In genomic region chr14:51525705-51526104, GRCh38 we compare ENCODE assay signal across 21 cellular contexts.
DNase-seq lines count a peak whose midpoint lies in the region; TF ChIP-seq lines count a peak whose summit lies in the region.
"Had no signal": no experiment of that assay in that cellular context is flagged by ENCODE, and none has a peak within 500 bp of the region (broad histone marks: within the 10 kb centered on the region; RNA-seq: fewer than 3 reads in every experiment).

No MANE protein-coding gene starts in this region.

- no peak overlapping the region for H3K4me3 Mint-ChIP-seq in HFFc6
- H3K4me3 Mint-ChIP-seq in activated CD4-positive, alpha-beta memory T cell treated with anti-CD3 and anti-CD28 coated beads for 36 hours = no peak overlapping the region
- H3K4me3 Mint-ChIP-seq: CD4-positive, CD25-positive, alpha-beta regulatory T cell; GM23338 had no signal

- no peak overlapping the region for H3K9ac ChIP-seq in smooth muscle cell (ENCODE audit: low read depth)

- intact Hi-C loops in activated CD4-positive, alpha-beta memory T cell treated with anti-CD3 and anti-CD28 coated beads for 36 hours (cut with micrococcal nuclease) = no loop called here

- CTCF ChIA-PET in activated CD4-positive, alpha-beta memory T cell treated with anti-CD3 and anti-CD28 coated beads for 36 hours (lab: Charles Lee) = no interaction called here

- H3K4me1 Mint-ChIP-seq in HFFc6 (ENCODE audit: low read depth) = peaks cover 66% of the 10 kb centered on the region
- H3K4me1 Mint-ChIP-seq in activated CD4-positive, alpha-beta memory T cell treated with anti-CD3 and anti-CD28 coated beads for 36 hours (ENCODE audit: low read depth) = no peaks in the 10 kb centered on the region
- H3K4me1 Mint-ChIP-seq: CD4-positive, CD25-positive, alpha-beta regulatory T cell had no signal

- no peaks in the 10 kb centered on the region for H3K27me3 Mint-ChIP-seq in HFFc6 (ENCODE audit: insufficient read depth)
- H3K27me3 Mint-ChIP-seq in activated CD4-positive, alpha-beta memory T cell treated with anti-CD3 and anti-CD28 coated beads for 36 hours = peaks cover 6% of the 10 kb centered on the region
- H3K27me3 Mint-ChIP-seq: CD4-positive, CD25-positive, alpha-beta regulatory T cell had no signal

- no peak overlapping the region for H2AFZ ChIP-seq in smooth muscle cell (ENCODE audit: low read depth)
- H2AFZ ChIP-seq: GM23338 had no signal

- H3K9me3 Mint-ChIP-seq in HFFc6 = peaks cover 6% of the 10 kb centered on the region; the same call in 1 of the 2 replicates
- no peaks in the 10 kb centered on the region for H3K9me3 Mint-ChIP-seq in activated CD4-positive, alpha-beta memory T cell treated with anti-CD3 and anti-CD28 coated beads for 36 hours
- H3K9me3 Mint-ChIP-seq: GM23338 had no signal

- TF ChIP-seq CTCF in HFFc6 (IDR thresholded peaks at IDR 0.05) (no peak), smooth muscle cell (IDR thresholded peaks at IDR 0.05; ENCODE audit: borderline replicate concordance, insufficient read depth, poor library complexity, severe bottlenecking) (no peak)

- H4K20me1 ChIP-seq in smooth muscle cell (ENCODE audit: low read depth) = no peaks in the 10 kb centered on the region

- H3K4me1 ChIP-seq in smooth muscle cell (ENCODE audit: low read depth) = peaks cover 6% of the 10 kb centered on the region

- 82% methylated on average over 2 of the region's 2 CpGs for whole genome bisulfite sequencing in smooth muscle cell (ENCODE audit: low lambda C conversion rate)

- peak overlapping the region; percentile 65 for H3K27ac ChIP-seq in smooth muscle cell (ENCODE audit: low read depth)
- H3K27ac ChIP-seq: Peyer's patch, SJSA1 had no signal

- H3K27me3 ChIP-seq in smooth muscle cell (ENCODE audit: low read depth) = no peaks in the 10 kb centered on the region
- H3K27me3 ChIP-seq: Peyer's patch, SJSA1 had no signal

- peaks cover 7% of the 10 kb centered on the region; the same call in 1 of the 2 replicates for H3K36me3 Mint-ChIP-seq in HFFc6 (ENCODE audit: low read depth)
- no peaks in the 10 kb centered on the region for H3K36me3 Mint-ChIP-seq in activated CD4-positive, alpha-beta memory T cell treated with anti-CD3 and anti-CD28 coated beads for 36 hours
- H3K36me3 Mint-ChIP-seq: CD4-positive, CD25-positive, alpha-beta regulatory T cell had no signal

- H3K27ac Mint-ChIP-seq in HFFc6 = peak overlapping the region; percentile 4; the same call in 1 of the 2 replicates
- H3K27ac Mint-ChIP-seq in activated CD4-positive, alpha-beta memory T cell treated with anti-CD3 and anti-CD28 coated beads for 36 hours = no peak overlapping the region
- H3K27ac Mint-ChIP-seq: GM23338 had no signal

- POLR2A ChIA-PET in activated CD4-positive, alpha-beta memory T cell treated with anti-CD3 and anti-CD28 coated beads for 36 hours (lab: Charles Lee) = no interaction called here

- DNase-seq in EL (peak; percentile 28), HFFc6 (no peak), T1000 (lab: John Stamatoyannopoulos, UW) (peak; percentile 3), smooth muscle cell (lab: John Stamatoyannopoulos, UW; ENCODE audit: unreplicated experiment) (no peak), NCI-H82 (lab: John Stamatoyannopoulos, UW) (no peak), NCI-H345 treated with DMSO at 0.1 percent for 48 hours (lab: John Stamatoyannopoulos, UW; ENCODE audit: unreplicated experiment) (no peak)
- no peak for DNase-seq in activated CD4-positive, alpha-beta memory T cell treated with anti-CD3 and anti-CD28 coated beads for 36 hours
- DNase-seq: CD4-positive, CD25-positive, alpha-beta regulatory T cell; DMS79 treated with DMSO at 0.1 percent for 48 hours; GDM1; KBM-7; NCI-H1092 treated with DMSO at 0.1 percent for 48 hours; NCI-H1436 treated with DMSO at 0.1 percent for 48 hours; NCI-H2029; NCI-H2227 treated with DMSO at 0.1 percent for 48 hours; NCI-H510A treated with DMSO at 0.1 percent for 48 hours; NCI-H748 treated with DMSO at 0.1 percent for 48 hours; NK-92 treated with Interleukin-12 subunit alpha and Interleukin-12 subunit beta, amount 100 ng/mL, for 24 hours; Peyer's patch had no signal

- H3K79me2 ChIP-seq in smooth muscle cell (ENCODE audit: low read depth) = no peaks in the 10 kb centered on the region

- H3K4me3 ChIP-seq in smooth muscle cell = no peak overlapping the region
- H3K4me3 ChIP-seq: GM23338, Peyer's patch, SJSA1 had no signal

- no peaks in the 10 kb centered on the region for H3K36me3 ChIP-seq in smooth muscle cell (ENCODE audit: low read depth)
- H3K36me3 ChIP-seq: Peyer's patch, SJSA1 had no signal

- H3K4me2 ChIP-seq in smooth muscle cell = no peak overlapping the region
- H3K4me2 ChIP-seq: GM23338 had no signal

- no peaks in the 10 kb centered on the region for H3K9me3 ChIP-seq in smooth muscle cell (replicated peaks; ENCODE audit: low read depth)
- H3K9me3 ChIP-seq: Peyer's patch, SJSA1 had no signal

- H3F3A ChIP-seq in smooth muscle cell (ENCODE audit: low read depth) = peaks cover 13% of the 10 kb centered on the region

Comparison
In these comparisons a context has a peak if more than half of its experiments do, and no peak if none do; other contexts are left out.
1. DNase-seq: peak in EL (single experiment) and T1000 (single experiment); none in HFFc6 (single experiment), smooth muscle cell (single experiment), activated CD4-positive, alpha-beta memory T cell treated with anti-CD3 and anti-CD28 coated beads for 36 hours (single experiment), NCI-H82 (single experiment) and NCI-H345 treated with DMSO at 0.1 percent for 48 hours (single experiment).